ENCODE assay signal across 1 cellular context in the genomic region with DNA sequence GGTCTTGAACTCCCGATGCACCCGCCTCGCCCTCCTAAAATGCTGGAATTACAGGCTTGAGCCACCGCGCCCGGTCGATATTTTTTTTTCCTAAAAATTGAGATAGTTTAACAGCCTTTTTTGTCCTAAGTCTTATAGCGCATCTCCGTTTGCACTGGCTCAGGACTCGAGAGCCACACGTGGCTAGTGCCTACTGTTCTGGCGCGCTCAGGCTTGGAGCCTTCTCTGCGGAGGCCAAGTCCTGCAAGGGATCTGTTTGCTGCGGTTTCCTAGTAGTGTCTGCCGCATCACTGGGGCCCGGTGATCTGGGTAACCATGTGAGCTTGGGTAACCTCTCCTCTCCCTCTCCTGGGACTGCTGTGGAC.
TF ChIP-seq lines count a peak whose summit lies in the region.

No MANE protein-coding gene starts in this region.

TF ChIP-seq in K562, 482 proteins besides CTCF, POLR2A, EP300 and RAD21:
- TF ChIP-seq E2F5 (CRISPR knock-in tag; IDR thresholded peaks at IDR 0.05), result peak; percentile 23; the same call in 1 of the 2 replicates
- TF ChIP-seq FOXK1 (CRISPR knock-in tag; IDR thresholded peaks at IDR 0.05; ENCODE audit: borderline replicate concordance), result peak; percentile 60; the same call in 1 of the 2 replicates
- TF ChIP-seq NR1H2 (CRISPR knock-in tag; IDR thresholded peaks at IDR 0.05), result 0 out of 2 replicates have a peak, but pooled peaks have one; percentile 62
- TF ChIP-seq IFI16 (CRISPR knock-in tag; IDR thresholded peaks at IDR 0.05), result no peak
- TF ChIP-seq MLLT1 (IDR thresholded peaks at IDR 0.05), result 0 out of 4 replicates have a peak, but pooled peaks of 1 of the 2 experiments have one; percentile 20
- TF ChIP-seq E2F8 (IDR thresholded peaks at IDR 0.05; ENCODE audit: low read depth, partially characterized antibody), result no peak
- TF ChIP-seq TEAD1 (CRISPR knock-in tag; IDR thresholded peaks at IDR 0.05), result 0 out of 4 replicates have a peak, but pooled peaks of 1 of the 2 experiments have one; percentile 17
- TF ChIP-seq RFX1 (IDR thresholded peaks at IDR 0.05), result no peak
- no peak for TF ChIP-seq EZH2 (IDR thresholded peaks at IDR 0.05; ENCODE audit: borderline replicate concordance, low read depth, low read length)
- TF ChIP-seq HMBOX1 (IDR thresholded peaks at IDR 0.05), result peak; percentile 9; the same call in 1 of the 2 replicates
- peak; percentile 42; the same call in 1 of the 2 replicates for TF ChIP-seq SMARCA4 (IDR thresholded peaks at IDR 0.05)
- TF ChIP-seq MBD1 (CRISPR knock-in tag; IDR thresholded peaks at IDR 0.05), result peak; percentile 80; the same call in 1 of the 2 replicates
- TF ChIP-seq CBFB (CRISPR knock-in tag; IDR thresholded peaks at IDR 0.05), result peak; percentile 18; the same call in 1 of the 2 replicates
- peak; percentile 78; the same call in 1 of the 2 replicates for TF ChIP-seq ATF6 (CRISPR knock-in tag; IDR thresholded peaks at IDR 0.05)
- peak; percentile 21; the same call in 1 of the 2 replicates for TF ChIP-seq ZBED1 (IDR thresholded peaks at IDR 0.05)
- TF ChIP-seq BRF1 (IDR thresholded peaks at IDR 0.05; ENCODE audit: borderline replicate concordance, extremely low read depth, insufficient read length), result no peak
- TF ChIP-seq MEF2D (tag; conservative IDR thresholded peaks at IDR 0.05; ENCODE audit: low read depth), result no peak
- peak; percentile 59; the same call in 1 of the 2 replicates for TF ChIP-seq ZBTB33 (CRISPR knock-in tag; IDR thresholded peaks at IDR 0.05)
- no peak for TF ChIP-seq ZNF311 (CRISPR knock-in tag; IDR thresholded peaks at IDR 0.05)
- peak; percentile 69; the same call in 1 of the 2 replicates for TF ChIP-seq ZNF12 (CRISPR knock-in tag; IDR thresholded peaks at IDR 0.05)
- no peak for TF ChIP-seq RNF2 (IDR thresholded peaks at IDR 0.05)
- peak; percentile 80 for TF ChIP-seq RBM39 (optimal IDR thresholded peaks at IDR 0.05; ENCODE audit: low read depth, low read length)
